ENCODE assay signal across 8 cellular contexts in the genomic region with DNA sequence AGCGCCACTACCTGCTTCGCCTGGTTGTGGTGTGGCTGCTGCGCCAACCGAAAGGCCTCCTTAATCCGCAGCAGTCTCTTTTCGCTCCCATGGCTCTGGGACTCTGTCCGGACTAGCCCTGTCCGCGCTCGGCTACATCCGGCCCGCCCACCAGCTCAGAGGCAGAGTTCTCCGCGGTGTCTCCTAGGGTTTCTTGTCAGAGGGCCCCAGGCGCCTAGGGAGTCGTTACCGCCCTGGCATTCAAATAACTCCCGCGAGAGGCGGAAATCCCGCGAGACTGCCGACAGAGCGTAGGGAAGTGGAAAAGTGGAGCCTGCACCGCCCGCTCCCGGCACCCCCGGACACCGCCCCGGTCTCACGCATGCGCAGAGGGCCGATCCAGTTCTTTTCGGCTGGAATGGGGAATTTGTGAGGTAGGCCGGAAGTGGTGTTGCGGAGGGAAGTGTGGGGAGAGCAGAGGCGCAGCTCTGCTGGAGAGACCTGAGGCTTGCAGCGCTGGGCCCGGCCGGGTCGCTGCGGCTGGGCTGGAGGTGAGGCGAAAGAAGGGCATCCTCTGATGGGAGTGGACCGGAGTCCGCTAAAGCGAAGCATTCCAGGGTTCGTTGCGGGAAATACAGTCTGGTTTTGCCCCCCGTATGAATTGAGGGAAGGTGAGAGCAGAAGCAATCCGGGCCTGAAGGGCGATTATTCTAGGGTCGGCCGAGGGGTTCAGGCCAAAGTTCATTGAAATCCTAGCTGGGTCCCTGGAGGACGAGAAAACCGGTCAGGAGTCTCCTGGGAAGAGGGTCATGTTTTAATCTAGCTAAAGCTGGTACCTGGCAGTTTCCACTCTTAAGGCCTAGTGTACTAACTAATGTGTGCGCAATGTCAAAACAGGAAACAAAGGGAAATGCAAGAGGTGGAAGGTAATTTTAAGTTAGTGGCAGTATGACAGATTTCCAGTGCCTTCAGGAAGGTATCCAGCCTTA. TPM values are rescaled to one million over a fixed set of nuclear protein-coding genes. Genes with fewer than 3 reads are reported as not detected.
DNase-seq lines count a peak whose midpoint lies in the region; ATAC-seq and TF ChIP-seq lines count a peak whose summit lies in the region.

FAM200B (plus strand) TSS at position 456 of the 968 bp plus-strand sequence. CDS start 5,151 bp downstream, outside the sequence.

- no peaks in the 10 kb centered on the region for H3K79me2 ChIP-seq in parathyroid adenoma

- H3K9me3 ChIP-seq in adipocyte (ENCODE audit: control insufficient read depth, low read length) (no peaks in the 10 kb centered on the region), cardiac muscle cell (ENCODE audit: low read depth) (no peaks in the 10 kb centered on the region), parathyroid adenoma (ENCODE audit: control insufficient read depth, low read length) (no peaks in the 10 kb centered on the region), tibial nerve (no peaks in the 10 kb centered on the region)

- ATAC-seq in HG02798 (IDR thresholded peaks at IDR 0.05; ENCODE audit: poor library complexity, unreplicated experiment) = peak; percentile 94

- no peaks in the 10 kb centered on the region for H3K27me3 ChIP-seq in adipocyte (replicated peaks; ENCODE audit: control insufficient read depth, insufficient read depth, low read length)
- no peaks in the 10 kb centered on the region for H3K27me3 ChIP-seq in cardiac muscle cell
- no peaks in the 10 kb centered on the region for H3K27me3 ChIP-seq in parathyroid adenoma (ENCODE audit: control insufficient read depth, insufficient read depth, low read length)
- no peaks in the 10 kb centered on the region for H3K27me3 ChIP-seq in tibial nerve

- peak; percentile 56 to 80 for TF ChIP-seq POLR2A in tibial nerve (IDR thresholded peaks at IDR 0.05)

- H3K4me3 ChIP-seq in GM12875 (ENCODE audit: low read depth, low read length) (peak within 1 kb of the TSS; percentile 81), adipocyte (ENCODE audit: low read length) (peak within 1 kb of the TSS; percentile 89), cardiac muscle cell (peak within 1 kb of the TSS; percentile 57), parathyroid adenoma (ENCODE audit: low read depth, low read length) (peak within 1 kb of the TSS; percentile 76), tibial nerve (peak within 1 kb of the TSS; percentile 67 to 94 (median 76))

- TF ChIP-seq EP300 in tibial nerve (IDR thresholded peaks at IDR 0.05) = peak; percentile 81 to 89

- DNase-seq in NCI-H1436 (lab: John Stamatoyannopoulos, UW) = peak; percentile 89
- DNase-seq in T follicular helper cell (ENCODE audit: low read depth) = peak; percentile 95
- DNase-seq in adipocyte (ENCODE audit: low read depth) = peak; percentile 99
- peak; percentile 98 to 99 for DNase-seq in cardiac muscle cell (ENCODE audit: low read depth in 1 of 2, low spot score in 1 of 2)
- DNase-seq in tibial nerve (ENCODE audit: low spot score in 2 of 2) = peak; percentile 99 to 100

- H3K4me1 ChIP-seq in adipocyte (ENCODE audit: control insufficient read depth, insufficient read depth, low read length) (peaks cover 39% of the 10 kb centered on the region), cardiac muscle cell (ENCODE audit: low read depth) (peaks cover 17% of the 10 kb centered on the region), parathyroid adenoma (no peaks in the 10 kb centered on the region), tibial nerve (peaks cover 0 to 40% (median 14%) of the 10 kb centered on the region in 4 donors)

- peak within 1 kb of the TSS; percentile 96 for H3K27ac ChIP-seq in cardiac muscle cell
- H3K27ac ChIP-seq in parathyroid adenoma = peak within 1 kb of the TSS; percentile 84
- peak within 1 kb of the TSS; percentile 76 to 93 (median 92) for H3K27ac ChIP-seq in tibial nerve

- H3K9ac ChIP-seq in adipocyte (ENCODE audit: low read length) (peak within 1 kb of the TSS; percentile 97), parathyroid adenoma (peak within 1 kb of the TSS; percentile 50)

- H3K4me2 ChIP-seq in parathyroid adenoma (ENCODE audit: low read length) = peak within 1 kb of the TSS; percentile 84

- peak within 1 kb of the TSS; percentile 90 for H2AFZ ChIP-seq in parathyroid adenoma

- TF ChIP-seq CTCF in GM12875 (IDR thresholded peaks at IDR 0.05; ENCODE audit: borderline replicate concordance, insufficient read depth, low read depth, low read length) (no peak), cardiac muscle cell (IDR thresholded peaks at IDR 0.05; ENCODE audit: low read depth, low read length) (peak; percentile 31), parathyroid adenoma (IDR thresholded peaks at IDR 0.05) (peak; percentile 13), tibial nerve (IDR thresholded peaks at IDR 0.05) (peak in 4 of 5 experiments; percentile 5 to 62 (median 26))

- 1% methylated on average over 43 to 50 of the region's 56 CpGs for WGBS in tibial nerve, 2 donors

- H3K36me3 ChIP-seq in adipocyte (ENCODE audit: control insufficient read depth, insufficient read depth, low read length, severe bottlenecking) (peaks cover 9% of the 10 kb centered on the region), cardiac muscle cell (peaks cover 6% of the 10 kb centered on the region), parathyroid adenoma (ENCODE audit: control insufficient read depth, insufficient read depth, low read length) (no peaks in the 10 kb centered on the region), tibial nerve (peaks cover 0 to 11% (median 0%) of the 10 kb centered on the region in 3 donors)

RNA-seq across cellular contexts. Expression of gene FAM200B, which starts in this region (rescaled TPM):
- total RNA-seq in cardiac muscle cell (35.9 and 38.2 TPM in 2 replicates), tibial nerve (10 to 100 TPM; 29.4 to 68.8 (median 56.0) TPM)
- polyA plus RNA-seq in cardiac muscle cell = 57.4 and 65.9 TPM in 2 replicates

Comparison
In these comparisons a context has a peak if more than half of its experiments do, and no peak if none do; other contexts are left out.
1. Peak in every context shown above with its lines: DNase-seq, ATAC-seq, H3K4me3 ChIP-seq and H3K27ac ChIP-seq.